18 cellular contexts compared by ENCODE assay signal in genomic region chr3:55169608-55170010, GRCh38.
A peak's percentile ranks its signal among the peaks of the same experiment; 100 is the strongest.
DNase-seq lines count a peak whose midpoint lies in the region; ATAC-seq and TF ChIP-seq lines count a peak whose summit lies in the region.
"Had no signal": no experiment of that assay in that cellular context is flagged by ENCODE, and none has a peak within 500 bp of the region (broad histone marks: within the 10 kb centered on the region; RNA-seq: fewer than 3 reads in every experiment).

No MANE protein-coding gene starts in this region.

- peaks cover 18% of the 10 kb centered on the region for H3K9me1 ChIP-seq in IMR-90 (ENCODE audit: insufficient read depth, low read length)

- no peak overlapping the region for H3K9ac ChIP-seq in IMR-90 (ENCODE audit: low read depth, low read length)
- H3K9ac ChIP-seq in mesenchymal stem cell (ENCODE audit: low read length) = no peak overlapping the region

- H2BK12ac ChIP-seq in mesenchymal stem cell (ENCODE audit: low read length in 2 of 2) = no peak overlapping the region

- H4K8ac ChIP-seq in IMR-90 (ENCODE audit: low read depth in 2 of 2, low read length in 2 of 2) (peak overlapping the region; percentile 96 to 98; a peak in 3 of 4 replicates), mesenchymal stem cell (ENCODE audit: low read length) (no peak overlapping the region)

- H2BK5ac ChIP-seq in IMR-90 (ENCODE audit: low read depth, low read length, poor library complexity, severe bottlenecking) = peak overlapping the region; percentile 100
- no peak overlapping the region for H2BK5ac ChIP-seq in mesenchymal stem cell (ENCODE audit: low read depth, low read length, poor library complexity, severe bottlenecking)

- no peak overlapping the region for H3K14ac ChIP-seq in IMR-90 (replicated peaks; ENCODE audit: low read depth, low read length)
- no peak overlapping the region for H3K14ac ChIP-seq in mesenchymal stem cell (ENCODE audit: low read length in 2 of 2)

- WGBS in IMR-90 (ENCODE audit: extremely low coverage in 2 of 2, insufficient read length in 1 of 2), 2 experiments = no CpG with 5 or more reads among the region's 4 CpGs
- WGBS in mesenchymal stem cell = 0% methylated on average over 1 of the region's 4 CpGs

- peaks cover 35% of the 10 kb centered on the region for H3K4me1 ChIP-seq in IMR-90 (ENCODE audit: control insufficient read depth, insufficient read depth, low read length)
- H3K4me1 ChIP-seq in mesenchymal stem cell (ENCODE audit: control insufficient read depth, insufficient read depth, low read depth, low read length) = peaks cover 7% of the 10 kb centered on the region
- H3K4me1 ChIP-seq in effector memory CD4-positive, alpha-beta T cell (ENCODE audit: control insufficient read depth, insufficient read depth, low read length, poor library complexity, severe bottlenecking) = no peaks in the 10 kb centered on the region
- peaks cover 19% of the 10 kb centered on the region for H3K4me1 ChIP-seq in OCI-LY7 (ENCODE audit: insufficient read depth, low read length, poor library complexity, severe bottlenecking)

- TF ChIP-seq POLR2A in IMR-90 (IDR thresholded peaks at IDR 0.05; ENCODE audit: low read depth, low read length) = no peak

- H3K27ac ChIP-seq in IMR-90 (ENCODE audit: insufficient read depth, low read length) (peak overlapping the region; percentile 98; the same call in 1 of the 2 replicates), brain microvascular endothelial cell (peak overlapping the region; percentile 97), mesenchymal stem cell (ENCODE audit: low read length, poor library complexity, severe bottlenecking) (peak overlapping the region; percentile 80), OCI-LY7 (ENCODE audit: low read depth, low read length, poor library complexity, severe bottlenecking) (no peak overlapping the region)
- no peak overlapping the region for H3K27ac ChIP-seq in effector memory CD4-positive, alpha-beta T cell (ENCODE audit: insufficient read depth, low read length, poor library complexity, severe bottlenecking)
- H3K27ac ChIP-seq: ovary had no signal

- H4K5ac ChIP-seq in IMR-90 (ENCODE audit: low read depth, low read length) = peak overlapping the region; percentile 98

- dilution Hi-C loops in IMR-90 (cut with HindIII; ENCODE audit: low sequenced_read_pairs, unreplicated experiment) = no loop called here

- H3K27me3 ChIP-seq in IMR-90 (ENCODE audit: control insufficient read depth, insufficient read depth, low read length) (no peaks in the 10 kb centered on the region), brain microvascular endothelial cell (replicated peaks) (no peaks in the 10 kb centered on the region), mesenchymal stem cell (ENCODE audit: control insufficient read depth in 1 of 2, insufficient read depth in 1 of 2, low read length in 2 of 2) (no peaks in the 10 kb centered on the region)
- no peaks in the 10 kb centered on the region for H3K27me3 ChIP-seq in effector memory CD4-positive, alpha-beta T cell (replicated peaks; ENCODE audit: control insufficient read depth, insufficient read depth, low read length, poor library complexity, severe bottlenecking)
- H3K27me3 ChIP-seq: ovary had no signal

- no peak overlapping the region; the same call in 2 of the 3 replicates for H2BK15ac ChIP-seq in IMR-90 (ENCODE audit: low read depth, low read length)
- no peak overlapping the region for H2BK15ac ChIP-seq in mesenchymal stem cell (ENCODE audit: low read depth, poor library complexity, severe bottlenecking)

- H2BK120ac ChIP-seq in IMR-90 (ENCODE audit: low read depth, low read length) (peak overlapping the region; percentile 100), mesenchymal stem cell (ENCODE audit: low read depth, low read length) (no peak overlapping the region)

- no peak overlapping the region for H3K27ac Mint-ChIP-seq in activated naive CD8-positive, alpha-beta T cell treated with anti-CD3 and anti-CD28 coated beads for 36 hours
- H3K27ac Mint-ChIP-seq: dendritic cell treated with granulocyte-macrophage colony-stimulating factor and Interleukin-4, amounts not matched to agents 40 ng/mL and 50 ng/mL, for 4 days had no signal

- H3K4me3 ChIP-seq in IMR-90 (ENCODE audit: insufficient read depth, low read depth, low read length) = no peak overlapping the region
- no peak overlapping the region for H3K4me3 ChIP-seq in brain microvascular endothelial cell (ENCODE audit: low read depth, low read length)
- no peak overlapping the region for H3K4me3 ChIP-seq in mesenchymal stem cell (ENCODE audit: insufficient read depth in 1 of 2, low read depth in 1 of 2, low read length in 2 of 2)
- H3K4me3 ChIP-seq in effector memory CD4-positive, alpha-beta T cell (ENCODE audit: insufficient read depth, low read depth, low read length, poor library complexity, severe bottlenecking) = no peak overlapping the region
- H3K4me3 ChIP-seq in OCI-LY7 (ENCODE audit: low read depth, low read length, poor library complexity, severe bottlenecking) = no peak overlapping the region
- H3K4me3 ChIP-seq: ovary had no signal

- H3K79me1 ChIP-seq in IMR-90 (ENCODE audit: low read depth in 1 of 2, low read length in 2 of 2) (peaks cover 4 to 14% of the 10 kb centered on the region in 2 experiments), mesenchymal stem cell (replicated peaks; ENCODE audit: low read length, poor library complexity, severe bottlenecking) (no peaks in the 10 kb centered on the region)

- CTCF ChIA-PET in IMR-90 (lab: Yijun Ruan, JAX) (interaction anchor here (0.9 to 1.1 kb wide), 4 partner anchors 11 to 333 kb away, joined by 3 read pairs; no protein-coding TSS in a partner anchor), OCI-LY7 (lab: Charles Lee; ENCODE audit: unreplicated experiment) (no interaction called here)

- H3K4me2 ChIP-seq in IMR-90 (ENCODE audit: low read depth, low read length) (no peak overlapping the region), mesenchymal stem cell (ENCODE audit: low read length, poor library complexity, severe bottlenecking) (no peak overlapping the region), OCI-LY7 (ENCODE audit: low read length) (no peak overlapping the region)

- H3K36me3 Mint-ChIP-seq in activated naive CD8-positive, alpha-beta T cell treated with anti-CD3 and anti-CD28 coated beads for 36 hours = no peaks in the 10 kb centered on the region

- no peaks in the 10 kb centered on the region for H3K79me2 ChIP-seq in OCI-LY7 (ENCODE audit: insufficient read depth, low read depth, low read length)

- 0 out of 2 replicates have a peak, but pooled peaks have one; percentile 24 for TF ChIP-seq RAD21 in IMR-90 (IDR thresholded peaks at IDR 0.05; ENCODE audit: low read length)

- TF ChIP-seq CTCF in IMR-90 (conservative IDR thresholded peaks at IDR 0.05; ENCODE audit: low read depth, low read length) = no peak
- no peak for TF ChIP-seq CTCF in brain microvascular endothelial cell (IDR thresholded peaks at IDR 0.05; ENCODE audit: low read depth, low read length, missing control alignments)
- TF ChIP-seq CTCF in OCI-LY7 (conservative IDR thresholded peaks at IDR 0.05; ENCODE audit: low read length) = no peak

- in situ Hi-C loops in IMR-90 (cut with MboI; ENCODE audit: low sequenced_read_pairs) = loop anchor here (5.0 to 10.0 kb wide), 4 partner anchors 217 to 555 kb away; no protein-coding TSS in a partner anchor
- in situ Hi-C loops in brain microvascular endothelial cell (cut with HindIII; ENCODE audit: low pct_ligation_motif_present, low sequenced_read_pairs) = loop anchor here (25.0 kb wide), 2 partner anchors 318 to 543 kb away; partner anchors contain the start of gene WNT5A

- H3K56ac ChIP-seq in IMR-90 (ENCODE audit: extremely low read depth, insufficient read depth, low read length) = peak overlapping the region; percentile 95

- H3K36me3 ChIP-seq in IMR-90 (ENCODE audit: control insufficient read depth, insufficient read depth, low read length) = no peaks in the 10 kb centered on the region
- H3K36me3 ChIP-seq in brain microvascular endothelial cell (replicated peaks) = no peaks in the 10 kb centered on the region
- no peaks in the 10 kb centered on the region for H3K36me3 ChIP-seq in mesenchymal stem cell (ENCODE audit: control insufficient read depth in 1 of 2, insufficient read depth in 2 of 2, low read depth in 1 of 2, low read length in 2 of 2)
- H3K36me3 ChIP-seq in effector memory CD4-positive, alpha-beta T cell (ENCODE audit: control insufficient read depth, insufficient read depth, low read length) = no peaks in the 10 kb centered on the region
- H3K36me3 ChIP-seq in OCI-LY7 (ENCODE audit: insufficient read depth, low read length) = no peaks in the 10 kb centered on the region
- H3K36me3 ChIP-seq: ovary had no signal

- no peak overlapping the region for H2AFZ ChIP-seq in IMR-90 (replicated peaks; ENCODE audit: low read length, poor library complexity)
- no peak overlapping the region for H2AFZ ChIP-seq in mesenchymal stem cell (ENCODE audit: low read depth, low read length)
- H2AFZ ChIP-seq in OCI-LY7 (ENCODE audit: low read length) = no peak overlapping the region

- peak; percentile 60 for ATAC-seq in IMR-90 (ENCODE audit: low read depth)
- ATAC-seq: left ventricle myocardium superior had no signal

- intact Hi-C loops in IMR-90 (cut with micrococcal nuclease) (loop anchor here (1.0 to 10.0 kb wide), 12 partner anchors 9 to 875 kb away; no protein-coding TSS in a partner anchor), OCI-LY7 (cut with micrococcal nuclease; ENCODE audit: unreplicated experiment) (no loop called here)

- peak overlapping the region; percentile 100 for H2BK20ac ChIP-seq in IMR-90 (ENCODE audit: low read depth, low read length)

- H3K4me1 Mint-ChIP-seq in activated naive CD8-positive, alpha-beta T cell treated with anti-CD3 and anti-CD28 coated beads for 36 hours = no peaks in the 10 kb centered on the region

- no peaks in the 10 kb centered on the region for H3K27me3 Mint-ChIP-seq in activated naive CD8-positive, alpha-beta T cell treated with anti-CD3 and anti-CD28 coated beads for 36 hours
- H3K27me3 Mint-ChIP-seq: dendritic cell treated with granulocyte-macrophage colony-stimulating factor and Interleukin-4, amounts not matched to agents 40 ng/mL and 50 ng/mL, for 4 days had no signal

- peak overlapping the region; percentile 80; the same call in 1 of the 2 replicates for H3K23ac ChIP-seq in IMR-90 (ENCODE audit: low read depth, low read length)
- H3K23ac ChIP-seq in mesenchymal stem cell (ENCODE audit: low read length in 2 of 2) = no peak overlapping the region

- H3K18ac ChIP-seq in IMR-90 (ENCODE audit: low read depth, low read length) (peak overlapping the region; percentile 99), mesenchymal stem cell (ENCODE audit: low read depth in 1 of 2, low read length in 2 of 2) (no peak overlapping the region)

- DNase-seq in AG08396 (ENCODE audit: low spot score) (peak; percentile 70), IMR-90 (peak; percentile 100), brain microvascular endothelial cell (peak; percentile 96), mesenchymal stem cell (peak; percentile 99), middle frontal gyrus (ENCODE audit: extremely low spot score, low spot score) (no peak), OCI-LY7 (ENCODE audit: low spot score) (no peak)
- DNase-seq in activated naive CD8-positive, alpha-beta T cell treated with anti-CD3 and anti-CD28 coated beads for 36 hours = no peak
- no peak for DNase-seq in effector memory CD4-positive, alpha-beta T cell
- DNase-seq: activated CD8-positive, alpha-beta memory T cell treated with anti-CD3 and anti-CD28 coated beads for 24 hours; activated gamma-delta T cell treated with Interleukin-2 at 50 U/mL for 16 hours; C1 segment of cervical spinal cord; head of caudate nucleus; left ventricle myocardium superior; MM.1S; NCI-H345; ovary; RPMI8226 had no signal

- BruUV-seq in IMR-90 (replicated peaks; lab: Mats Ljungman, UMichigan) = no TSS peak
- no TSS peak for BruUV-seq in OCI-LY7 (replicated peaks; lab: Mats Ljungman, UMichigan)

- POLR2A ChIA-PET in IMR-90 (lab: Charles Lee; ENCODE audit: unreplicated experiment) = interaction anchor here (0.7 to 2.5 kb wide), 10 partner anchors 9 to 329 kb away, joined by 3 to 20 read pairs (median 4); partner anchors contain the start of gene WNT5A
- POLR2A ChIA-PET in OCI-LY7 (lab: Charles Lee) = interaction anchor here (0.6 to 1.1 kb wide), 3 partner anchors 11 to 1137 kb away, joined by 3 to 5 read pairs (median 3); no protein-coding TSS in a partner anchor

- H3K4ac ChIP-seq in IMR-90 (ENCODE audit: low read depth, low read length) (peak overlapping the region; percentile 99), mesenchymal stem cell (ENCODE audit: low read depth in 1 of 2, low read length in 2 of 2) (no peak overlapping the region)

- no peaks in the 10 kb centered on the region for H3K9me3 Mint-ChIP-seq in activated naive CD8-positive, alpha-beta T cell treated with anti-CD3 and anti-CD28 coated beads for 36 hours
- H3K9me3 Mint-ChIP-seq: dendritic cell treated with granulocyte-macrophage colony-stimulating factor and Interleukin-4, amounts not matched to agents 40 ng/mL and 50 ng/mL, for 4 days had no signal

- no peak overlapping the region for H2AK9ac ChIP-seq in IMR-90 (replicated peaks; ENCODE audit: low read depth, low read length, poor library complexity)

- no peaks in the 10 kb centered on the region for H3K9me2 ChIP-seq in OCI-LY7 (ENCODE audit: insufficient read depth, low read length)

- H4K20me1 ChIP-seq in IMR-90 (ENCODE audit: insufficient read depth, low read length) (no peaks in the 10 kb centered on the region), OCI-LY7 (ENCODE audit: insufficient read depth, low read length) (no peaks in the 10 kb centered on the region)

- H3K9me3 ChIP-seq in IMR-90 (ENCODE audit: control insufficient read depth, insufficient read depth, low read length) (peaks cover 3% of the 10 kb centered on the region; the same call in 1 of the 2 replicates), mesenchymal stem cell (ENCODE audit: control insufficient read depth, low read length) (no peaks in the 10 kb centered on the region), OCI-LY7 (ENCODE audit: low read length) (no peaks in the 10 kb centered on the region)
- no peaks in the 10 kb centered on the region for H3K9me3 ChIP-seq in effector memory CD4-positive, alpha-beta T cell (ENCODE audit: control insufficient read depth, low read length)
- H3K9me3 ChIP-seq: ovary had no signal

- H2AK5ac ChIP-seq in IMR-90 (ENCODE audit: low read depth, low read length) = no peak overlapping the region
- H2AK5ac ChIP-seq in mesenchymal stem cell (ENCODE audit: low read length, severe bottlenecking) = no peak overlapping the region

- H4K91ac ChIP-seq in IMR-90 (ENCODE audit: insufficient read depth, low read depth, low read length) (peak overlapping the region; percentile 97), mesenchymal stem cell (ENCODE audit: low read length) (no peak overlapping the region)

- H3K4me3 Mint-ChIP-seq in activated naive CD8-positive, alpha-beta T cell treated with anti-CD3 and anti-CD28 coated beads for 36 hours = no peak overlapping the region
- H3K4me3 Mint-ChIP-seq: dendritic cell treated with granulocyte-macrophage colony-stimulating factor and Interleukin-4, amounts not matched to agents 40 ng/mL and 50 ng/mL, for 4 days had no signal

Comparison
In these comparisons a context has a peak if more than half of its experiments do, and no peak if none do; other contexts are left out.
1. DNase-seq: peak in AG08396 (single experiment), IMR-90 (single experiment), brain microvascular endothelial cell (single experiment) and mesenchymal stem cell (single experiment); none in activated naive CD8-positive, alpha-beta T cell treated with anti-CD3 and anti-CD28 coated beads for 36 hours (single experiment), middle frontal gyrus (single experiment), effector memory CD4-positive, alpha-beta T cell (0 of 3) and OCI-LY7 (single experiment).
2. H3K27ac ChIP-seq: peak in IMR-90 (single experiment), brain microvascular endothelial cell (single experiment) and mesenchymal stem cell (single experiment); none in effector memory CD4-positive, alpha-beta T cell (single experiment) and OCI-LY7 (single experiment).